In the genomic region with DNA sequence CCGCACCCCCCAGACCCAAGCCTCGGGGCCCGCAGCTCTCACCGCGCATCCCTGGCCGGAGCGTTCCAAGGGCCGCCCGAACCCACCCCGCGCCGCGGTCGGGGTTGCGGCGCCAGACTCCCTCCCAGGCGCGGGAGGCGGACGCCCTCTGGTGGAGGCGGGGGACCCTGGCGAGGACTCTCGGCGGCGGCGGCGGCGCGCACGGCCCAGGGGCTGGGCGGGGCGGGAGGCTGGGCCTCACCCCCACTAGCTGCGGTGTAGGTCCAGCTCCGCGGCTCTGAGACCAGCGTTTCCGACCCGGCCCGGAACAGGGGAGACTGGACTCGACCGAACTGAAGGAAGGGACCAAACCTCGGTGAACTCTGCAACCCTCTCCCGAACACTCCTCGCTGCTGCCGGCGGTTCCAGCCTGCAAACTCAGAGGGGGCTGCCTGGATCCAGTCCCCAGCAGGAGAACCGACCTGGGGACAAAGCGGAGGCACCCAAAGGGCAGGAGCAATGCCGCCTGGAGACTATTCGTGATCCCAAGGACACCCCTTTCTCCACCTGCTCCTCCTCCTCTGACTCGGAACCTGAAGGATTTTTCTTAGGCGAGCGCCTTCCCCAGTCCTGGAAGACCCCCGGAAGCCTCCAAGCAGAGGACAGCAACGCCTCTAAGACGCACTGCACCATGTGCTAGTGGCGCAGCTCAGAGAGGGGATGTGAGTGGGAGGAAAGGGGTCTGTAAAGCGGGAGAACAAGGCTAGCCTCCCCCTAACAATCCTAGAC, we compare ENCODE assay signal across 8 cellular contexts. TPM values are rescaled to one million over a fixed set of nuclear protein-coding genes. Genes with fewer than 3 reads are reported as not detected.
DNase-seq lines count a peak whose midpoint lies in the region; ATAC-seq and TF ChIP-seq lines count a peak whose summit lies in the region.

No MANE protein-coding gene starts in this region.

- H3K4me3 ChIP-seq in KMS-11 (IDR thresholded peaks at IDR 0.05; ENCODE audit: insufficient read depth, low read depth, low read length) = no peak overlapping the region
- H3K4me3 ChIP-seq in foreskin fibroblast (ENCODE audit: low read depth in 1 of 2, low read length in 2 of 2) = peak overlapping the region; percentile 94 to 99
- H3K4me3 ChIP-seq in neural progenitor cell = peak overlapping the region; percentile 98
- H3K4me3 ChIP-seq in stomach smooth muscle (ENCODE audit: low read length in 2 of 2) = peak overlapping the region; percentile 85 to 99

- H3F3A ChIP-seq in neural progenitor cell (ENCODE audit: low read depth) = peaks cover 46% of the 10 kb centered on the region

- peaks cover 21% of the 10 kb centered on the region for H3K79me2 ChIP-seq in KMS-11 (ENCODE audit: insufficient read depth, low read depth)
- peaks cover 28% of the 10 kb centered on the region for H3K79me2 ChIP-seq in neural progenitor cell (ENCODE audit: low read depth)

- H3K4me3 Mint-ChIP-seq in neural progenitor cell = peak overlapping the region; percentile 98

- peak overlapping the region; percentile 93 for H3K9ac ChIP-seq in KMS-11
- H3K9ac ChIP-seq in neural progenitor cell = no peak overlapping the region
- peak overlapping the region; percentile 92 to 95 for H3K9ac ChIP-seq in stomach smooth muscle (ENCODE audit: low read length in 2 of 2)

- H4K20me1 ChIP-seq in KMS-11 (ENCODE audit: insufficient read depth) (no peaks in the 10 kb centered on the region), neural progenitor cell (ENCODE audit: low read depth) (no peaks in the 10 kb centered on the region)

- peak; percentile 36; the same call in 1 of the 2 replicates for TF ChIP-seq CTCF in KMS-11 (conservative IDR thresholded peaks at IDR 0.05; ENCODE audit: low read depth, low read length)
- peak; percentile 49 for TF ChIP-seq CTCF in foreskin fibroblast (IDR thresholded peaks at IDR 0.05; ENCODE audit: low read depth, low read length)
- TF ChIP-seq CTCF in neural progenitor cell (IDR thresholded peaks at IDR 0.05) = peak; percentile 78

- no peak overlapping the region for H3K27ac Mint-ChIP-seq in neural progenitor cell

- peaks cover 23% of the 10 kb centered on the region for H3K27me3 ChIP-seq in KMS-11 (ENCODE audit: insufficient read depth, low read depth)
- peaks cover 28% of the 10 kb centered on the region for H3K27me3 ChIP-seq in neural progenitor cell
- H3K27me3 ChIP-seq in stomach smooth muscle (ENCODE audit: control insufficient read depth in 1 of 2, insufficient read depth in 2 of 2, low read length in 2 of 2) = no peaks in the 10 kb centered on the region

- H3K9me3 Mint-ChIP-seq in neural progenitor cell = no peaks in the 10 kb centered on the region

- H3K27ac ChIP-seq in KMS-11 (peak overlapping the region; percentile 88), neural progenitor cell (peak overlapping the region; percentile 61), stomach smooth muscle (ENCODE audit: low read length) (peak overlapping the region; percentile 94)

- peak overlapping the region; percentile 89 for H3K4me2 ChIP-seq in KMS-11
- peak overlapping the region; percentile 82 for H3K4me2 ChIP-seq in neural progenitor cell

- H3K4me1 ChIP-seq in KMS-11 (ENCODE audit: low read depth, poor library complexity, severe bottlenecking) (peaks cover 14% of the 10 kb centered on the region), neural progenitor cell (peaks cover under 1% of the 10 kb centered on the region), stomach smooth muscle (ENCODE audit: control insufficient read depth, insufficient read depth, low read length) (peaks cover 31% of the 10 kb centered on the region)

- DNase-seq in DMS53 treated with DMSO at 0.1 percent for 48 hours (lab: John Stamatoyannopoulos, UW; ENCODE audit: unreplicated experiment) (peak; percentile 61), SHP77 (lab: John Stamatoyannopoulos, UW) (peak; percentile 60 to 68), activated gamma-delta T cell treated with Interleukin-2 at 50 U/mL for 16 hours (peak; percentile 87), foreskin fibroblast (peak; percentile 74 to 95), neural progenitor cell (ENCODE audit: low spot score) (peak; percentile 95)

- peaks cover 10% of the 10 kb centered on the region for H3K36me3 Mint-ChIP-seq in neural progenitor cell

- H3K36me3 ChIP-seq in KMS-11 (ENCODE audit: insufficient read depth) (no peaks in the 10 kb centered on the region), neural progenitor cell (no peaks in the 10 kb centered on the region), stomach smooth muscle (ENCODE audit: control insufficient read depth in 2 of 2, insufficient read depth in 2 of 2, low read length in 2 of 2) (peaks cover 13 to 15% of the 10 kb centered on the region in 2 donors)

- H2AFZ ChIP-seq in KMS-11 (ENCODE audit: low read depth) (peak overlapping the region; percentile 89), neural progenitor cell (replicated peaks) (peak overlapping the region; percentile 84)

- H3K9me3 ChIP-seq in neural progenitor cell (ENCODE audit: low read depth) = no peaks in the 10 kb centered on the region
- H3K9me3 ChIP-seq in stomach smooth muscle (ENCODE audit: control insufficient read depth in 2 of 2, low read length in 2 of 2) = no peaks in the 10 kb centered on the region

- peaks cover 2% of the 10 kb centered on the region for H3K27me3 Mint-ChIP-seq in neural progenitor cell (ENCODE audit: insufficient read depth, low read depth)

- peaks cover 7% of the 10 kb centered on the region for H3K4me1 Mint-ChIP-seq in neural progenitor cell

- peak; percentile 50 for ATAC-seq in GM21619 (IDR thresholded peaks at IDR 0.05; ENCODE audit: unreplicated experiment)

RNA-seq across cellular contexts. Expression of gene TOMM6, which starts 0.9 kb away (rescaled TPM):
- total RNA-seq in neural progenitor cell (ENCODE audit: low replicate concordance) = 177 and 182 TPM in 2 replicates

RNA-seq across cellular contexts. Expression of gene PRICKLE4, which starts 6.1 kb away (rescaled TPM):
- total RNA-seq in neural progenitor cell (ENCODE audit: low replicate concordance) = 1.1 TPM in 1 of 2 replicates, not detected in the other

RNA-seq across cellular contexts. Expression of gene FRS3, which starts 6.9 kb away (rescaled TPM):
- total RNA-seq in neural progenitor cell (ENCODE audit: low replicate concordance) = 1.9 and 5.3 TPM in 2 replicates

RNA-seq across cellular contexts. Expression of gene PGC, which starts 39.4 kb away (rescaled TPM):
- total RNA-seq in neural progenitor cell (ENCODE audit: low replicate concordance) = not detected in 2 replicates

RNA-seq across cellular contexts. Expression of gene TFEB, which starts 51.2 kb away (rescaled TPM):
- total RNA-seq in neural progenitor cell (ENCODE audit: low replicate concordance) = 0.13 and 0.46 TPM in 2 replicates
